ENCODE assay signal across 7 cellular contexts in genomic region chr9:125240649-125240999, GRCh38. TPM values are rescaled to one million over a fixed set of nuclear protein-coding genes. Genes with fewer than 3 reads are reported as not detected.
DNase-seq lines count a peak whose midpoint lies in the region; ATAC-seq, FAIRE-seq and TF ChIP-seq lines count a peak whose summit lies in the region.

No MANE protein-coding gene starts in this region.

- H4K20me1 ChIP-seq in HCT116 (ENCODE audit: insufficient read depth): peaks cover 36% of the 10 kb centered on the region

- WGBS in lower leg skin, 2 donors: 0% methylated on average over 14 to 22 of the region's 33 CpGs

- H3K9ac ChIP-seq in HCT116 (ENCODE audit: low read length): peak overlapping the region; percentile 98

- peak overlapping the region; percentile 89 for H3K27ac ChIP-seq in HCT116 (ENCODE audit: low read depth, low read length)
- peak overlapping the region; percentile 93 to 98 (median 96) for H3K27ac ChIP-seq in Peyer's patch

- intact Hi-C loops in HCT116 (cut with micrococcal nuclease): no loop called here
- intact Hi-C loops in lower leg skin (cut with DNase I; ENCODE audit: low total_unique reads): no loop called here

- no peaks in the 10 kb centered on the region for H3K9me2 ChIP-seq in HCT116 (ENCODE audit: insufficient read depth)

- H3K27me3 ChIP-seq in HCT116 (ENCODE audit: insufficient read depth, low read length) (no peaks in the 10 kb centered on the region), Peyer's patch (no peaks in the 10 kb centered on the region), bronchial epithelial cell (ENCODE audit: control insufficient read depth, insufficient read depth, low read length) (no peaks in the 10 kb centered on the region)

- RAD21 ChIA-PET in HCT116 (lab: Charles Lee; ENCODE audit: low non-redundant PET in 1 of 2, low total read pairs in 2 of 2, uncharacterized antibody in 2 of 2, unreplicated experiment in 2 of 2): no interaction called here

- no peak for FAIRE-seq in bronchial epithelial cell (lab: Jason Lieb, UNC)

- ATAC-seq in HCT116 (peak; percentile 5; the same call in 1 of the 2 replicates), HG02623 (IDR thresholded peaks at IDR 0.05; ENCODE audit: unreplicated experiment) (no peak)

- H3K79me2 ChIP-seq in HCT116 (ENCODE audit: insufficient read depth, low read length): peaks cover 61% of the 10 kb centered on the region

- TF ChIP-seq CTCF in GM12875 (IDR thresholded peaks at IDR 0.05; ENCODE audit: borderline replicate concordance, insufficient read depth, low read depth, low read length) (no peak), HCT116 (IDR thresholded peaks at IDR 0.05 in 2 of 3, conservative IDR thresholded peaks at IDR 0.05 in 1 of 3; ENCODE audit: borderline replicate concordance in 1 of 3, insufficient read depth in 1 of 3, low read depth in 2 of 3, low read length in 2 of 3) (no peak), Peyer's patch (IDR thresholded peaks at IDR 0.05) (no peak), bronchial epithelial cell (IDR thresholded peaks at IDR 0.05; ENCODE audit: insufficient read depth, low read length, severe bottlenecking) (no peak), lower leg skin (IDR thresholded peaks at IDR 0.05) (no peak)

- H3K9me3 ChIP-seq in HCT116 (ENCODE audit: control insufficient read depth in 1 of 2, insufficient read depth in 1 of 2, low read depth in 1 of 2, low read length in 2 of 2) (no peaks in the 10 kb centered on the region), Peyer's patch (no peaks in the 10 kb centered on the region)

- TF ChIP-seq POLR2A in HCT116 (IDR thresholded peaks at IDR 0.05; ENCODE audit: borderline replicate concordance, extremely low read depth, insufficient read depth, insufficient read length) (no peak), Peyer's patch (IDR thresholded peaks at IDR 0.05) (no peak), lower leg skin (IDR thresholded peaks at IDR 0.05) (no peak)

- H3K4me1 ChIP-seq in HCT116 (ENCODE audit: control insufficient read depth in 1 of 2, insufficient read depth in 2 of 2, low read length in 2 of 2): peaks cover 27 to 36% of the 10 kb centered on the region in 2 experiments
- H3K4me1 ChIP-seq in Peyer's patch: peaks cover 5 to 49% (median 17%) of the 10 kb centered on the region in 4 donors

- H3K36me3 ChIP-seq in HCT116 (ENCODE audit: control insufficient read depth in 1 of 2, insufficient read depth in 2 of 2, low read length in 2 of 2) (peaks cover 44 to 47% of the 10 kb centered on the region in 2 experiments), Peyer's patch (peaks cover 0 to 40% (median 3%) of the 10 kb centered on the region in 3 donors), bronchial epithelial cell (ENCODE audit: control insufficient read depth, insufficient read depth, low read length) (peaks cover 18% of the 10 kb centered on the region)

- POLR2A ChIA-PET in HCT116 (lab: Charles Lee): interaction anchor here (0.6 to 5.3 kb wide), 14 partner anchors 9 to 665 kb away, joined by 3 to 54 read pairs (median 6); partner anchors contain the start of gene GAPVD1

- H2AFZ ChIP-seq in HCT116 (ENCODE audit: low read depth, low read length, poor library complexity, severe bottlenecking): no peak overlapping the region

- DNase-seq in HCT116 (ENCODE audit: low read depth, low spot score): no peak
- DNase-seq in Peyer's patch: peak in 2 of 3 donors; percentile 68 to 76
- DNase-seq in bronchial epithelial cell (ENCODE audit: low read depth): peak; percentile 8
- peak in 1 of 2 donors; percentile 37 for DNase-seq in lower leg skin (ENCODE audit: low spot score in 2 of 2)
- peak in 4 of 6 experiments; percentile 50 to 66 (median 54) for DNase-seq in stimulated activated naive CD4-positive, alpha-beta T cell (lab: John Stamatoyannopoulos, UW)

- CTCF ChIA-PET in HCT116 (lab: Charles Lee): no interaction called here

- H3K4me3 ChIP-seq in GM12875 (ENCODE audit: low read depth, low read length) (peak overlapping the region; percentile 100), HCT116 (replicated peaks in 1 of 2; ENCODE audit: low read depth in 1 of 2, low read length in 2 of 2) (peak overlapping the region; percentile 97 to 99), Peyer's patch (peak overlapping the region; percentile 81 to 99 (median 92)), bronchial epithelial cell (ENCODE audit: low read depth, low read length) (peak overlapping the region; percentile 100), lower leg skin (ENCODE audit: low read depth, poor library complexity, severe bottlenecking) (peak overlapping the region; percentile 90)

- no peak for TF ChIP-seq RAD21 in HCT116 (IDR thresholded peaks at IDR 0.05; ENCODE audit: low read depth)

- peak overlapping the region; percentile 86 for H3K4me2 ChIP-seq in HCT116 (ENCODE audit: low read length)

- BruUV-seq in HCT116 (replicated peaks; lab: Mats Ljungman, UMichigan): TSS peak; percentile 55

TF ChIP-seq in HCT116, 20 proteins besides CTCF, POLR2A, EP300 and RAD21:
- TF ChIP-seq JUND (IDR thresholded peaks at IDR 0.05) (no peak), FOSL1 (IDR thresholded peaks at IDR 0.05; ENCODE audit: low read depth) (no peak), TCF7L2 (IDR thresholded peaks at IDR 0.05; ENCODE audit: borderline replicate concordance, extremely low read depth, insufficient read depth, insufficient read length) (no peak), SP1 (IDR thresholded peaks at IDR 0.05; ENCODE audit: low read depth) (no peak), CBX3 (IDR thresholded peaks at IDR 0.05; ENCODE audit: low read depth) (no peak), SRF (IDR thresholded peaks at IDR 0.05; ENCODE audit: low read depth) (no peak), EGR1 (IDR thresholded peaks at IDR 0.05; ENCODE audit: low read depth) (no peak), SIN3A (IDR thresholded peaks at IDR 0.05; ENCODE audit: low read depth) (no peak), POLR2AphosphoS5 (IDR thresholded peaks at IDR 0.05; ENCODE audit: low read depth, low read length) (no peak), YY1 (IDR thresholded peaks at IDR 0.05; ENCODE audit: extremely low read depth, insufficient replicate concordance, low read depth, low read length) (no peak), EZH2 (IDR thresholded peaks at IDR 0.05) (no peak)
- TF ChIP-seq, protein P1, sequence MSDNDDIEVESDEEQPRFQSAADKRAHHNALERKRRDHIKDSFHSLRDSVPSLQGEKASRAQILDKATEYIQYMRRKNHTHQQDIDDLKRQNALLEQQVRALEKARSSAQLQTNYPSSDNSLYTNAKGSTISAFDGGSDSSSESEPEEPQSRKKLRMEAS (IDR thresholded peaks at IDR 0.05): no peak
- TF ChIP-seq, protein P2, sequence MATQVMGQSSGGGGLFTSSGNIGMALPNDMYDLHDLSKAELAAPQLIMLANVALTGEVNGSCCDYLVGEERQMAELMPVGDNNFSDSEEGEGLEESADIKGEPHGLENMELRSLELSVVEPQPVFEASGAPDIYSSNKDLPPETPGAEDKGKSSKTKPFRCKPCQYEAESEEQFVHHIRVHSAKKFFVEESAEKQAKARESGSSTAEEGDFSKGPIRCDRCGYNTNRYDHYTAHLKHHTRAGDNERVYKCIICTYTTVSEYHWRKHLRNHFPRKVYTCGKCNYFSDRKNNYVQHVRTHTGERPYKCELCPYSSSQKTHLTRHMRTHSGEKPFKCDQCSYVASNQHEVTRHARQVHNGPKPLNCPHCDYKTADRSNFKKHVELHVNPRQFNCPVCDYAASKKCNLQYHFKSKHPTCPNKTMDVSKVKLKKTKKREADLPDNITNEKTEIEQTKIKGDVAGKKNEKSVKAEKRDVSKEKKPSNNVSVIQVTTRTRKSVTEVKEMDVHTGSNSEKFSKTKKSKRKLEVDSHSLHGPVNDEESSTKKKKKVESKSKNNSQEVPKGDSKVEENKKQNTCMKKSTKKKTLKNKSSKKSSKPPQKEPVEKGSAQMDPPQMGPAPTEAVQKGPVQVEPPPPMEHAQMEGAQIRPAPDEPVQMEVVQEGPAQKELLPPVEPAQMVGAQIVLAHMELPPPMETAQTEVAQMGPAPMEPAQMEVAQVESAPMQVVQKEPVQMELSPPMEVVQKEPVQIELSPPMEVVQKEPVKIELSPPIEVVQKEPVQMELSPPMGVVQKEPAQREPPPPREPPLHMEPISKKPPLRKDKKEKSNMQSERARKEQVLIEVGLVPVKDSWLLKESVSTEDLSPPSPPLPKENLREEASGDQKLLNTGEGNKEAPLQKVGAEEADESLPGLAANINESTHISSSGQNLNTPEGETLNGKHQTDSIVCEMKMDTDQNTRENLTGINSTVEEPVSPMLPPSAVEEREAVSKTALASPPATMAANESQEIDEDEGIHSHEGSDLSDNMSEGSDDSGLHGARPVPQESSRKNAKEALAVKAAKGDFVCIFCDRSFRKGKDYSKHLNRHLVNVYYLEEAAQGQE (IDR thresholded peaks at IDR 0.05; ENCODE audit: low read depth): no peak

RNA-seq across cellular contexts. Expression of gene HSPA5, which starts 0.5 kb away (rescaled TPM):
- total RNA-seq in HCT116 (2021; ENCODE audit: unreplicated experiment): 438 TPM
- 438 and 793 TPM in 2 replicates for polyA plus RNA-seq in HCT116 (2012)
- total RNA-seq in Peyer's patch: 100 to 1,000 TPM in 1 of 4 donors, 10 to 100 TPM in 3; 65.6 to 136 (median 86.0) TPM
- total RNA-seq in bronchial epithelial cell: 520 and 945 TPM in 2 replicates
- total RNA-seq in lower leg skin: 10 to 100 TPM; 55.9 to 72.3 (median 65.7) TPM

RNA-seq across cellular contexts. Expression of gene GAPVD1, which starts 21.0 kb away (rescaled TPM):
- total RNA-seq in HCT116 (2021; ENCODE audit: unreplicated experiment) (53.1 TPM), Peyer's patch (10 to 100 TPM; 43.6 to 80.9 (median 65.6) TPM), bronchial epithelial cell (44.0 and 58.0 TPM in 2 replicates), lower leg skin (10 to 100 TPM; 50.9 to 79.0 (median 53.4) TPM)
- polyA plus RNA-seq in HCT116 (2012): 13.2 and 15.9 TPM in 2 replicates

RNA-seq across cellular contexts. Expression of gene RABEPK, which starts 40.3 kb away (rescaled TPM):
- 48.3 TPM for total RNA-seq in HCT116 (2021; ENCODE audit: unreplicated experiment)
- 52.0 and 59.8 TPM in 2 replicates for polyA plus RNA-seq in HCT116 (2012)
- total RNA-seq in Peyer's patch: 1 to 10 TPM; 6.3 to 9.2 (median 7.7) TPM
- total RNA-seq in bronchial epithelial cell: 29.1 and 41.3 TPM in 2 replicates
- total RNA-seq in lower leg skin: 10 to 100 TPM; 12.3 to 17.9 (median 14.1) TPM

RNA-seq across cellular contexts. Expression of gene PPP6C, which starts 51.0 kb away (rescaled TPM):
- total RNA-seq in HCT116 (2021; ENCODE audit: unreplicated experiment) (35.4 TPM), Peyer's patch (10 to 100 TPM; 15.5 to 29.9 (median 20.0) TPM), bronchial epithelial cell (9.0 and 10.5 TPM in 2 replicates), lower leg skin (10 to 100 TPM; 26.0 to 29.9 (median 29.5) TPM)
- polyA plus RNA-seq in HCT116 (2012): 11.0 and 14.3 TPM in 2 replicates
